ENCODE assay signal across 2 cellular contexts in genomic region chr11:47557004-47557403, GRCh38.
TF ChIP-seq lines count a peak whose summit lies in the region.
"Not testable (repeated sequence)": the region's sequence is repeated elsewhere in the genome, so short reads cannot be mapped to it uniquely, and the experiment has no call there.

No MANE protein-coding gene starts in this region.

TF ChIP-seq in HEK293, 187 proteins besides CTCF, POLR2A, EP300 and RAD21:
- peak; percentile 66 for TF ChIP-seq KLF1 (tag by site-specific recombination; IDR thresholded peaks at IDR 0.05)

TF ChIP-seq in HepG2, 621 proteins besides CTCF, POLR2A, EP300 and RAD21:
- not testable (repeated sequence) for TF ChIP-seq SOX6 (IDR thresholded peaks at IDR 0.05); FOXP1 (IDR thresholded peaks at IDR 0.05); CREM (CRISPR knock-in tag; IDR thresholded peaks at IDR 0.05); SOX13 (IDR thresholded peaks at IDR 0.05)
- TF ChIP-seq SOX6 (CRISPR knock-in tag; IDR thresholded peaks at IDR 0.05) (peak; percentile 67), ZGPAT (CRISPR knock-in tag; IDR thresholded peaks at IDR 0.05) (peak; percentile 71; the same call in 1 of the 2 replicates), GFI1 (CRISPR knock-in tag; IDR thresholded peaks at IDR 0.05; ENCODE audit: borderline replicate concordance) (peak; percentile 94), NCOA2 (CRISPR knock-in tag; IDR thresholded peaks at IDR 0.05) (0 out of 2 replicates have a peak, but pooled peaks have one; percentile 29), FOXP1 (CRISPR knock-in tag; IDR thresholded peaks at IDR 0.05) (peak; percentile 55), CREM (IDR thresholded peaks at IDR 0.05) (peak; percentile 15; the same call in 1 of the 2 replicates), BCL6 (CRISPR knock-in tag; IDR thresholded peaks at IDR 0.05) (peak; percentile 73), PAXIP1 (CRISPR knock-in tag; conservative IDR thresholded peaks at IDR 0.05) (peak; percentile 18; the same call in 1 of the 2 replicates), ADNP (CRISPR knock-in tag; IDR thresholded peaks at IDR 0.05) (peak; percentile 50; the same call in 1 of the 2 replicates), HDAC2 (CRISPR knock-in tag; IDR thresholded peaks at IDR 0.05) (peak; percentile 29; the same call in 1 of the 2 replicates), ZNF121 (CRISPR knock-in tag; IDR thresholded peaks at IDR 0.05) (peak; percentile 95), ZMYM2 (CRISPR knock-in tag; IDR thresholded peaks at IDR 0.05) (peak; percentile 20; the same call in 1 of the 2 replicates), ZNF362 (CRISPR knock-in tag; IDR thresholded peaks at IDR 0.05; ENCODE audit: borderline replicate concordance) (peak; percentile 84), RXRB (CRISPR knock-in tag; IDR thresholded peaks at IDR 0.05; ENCODE audit: borderline replicate concordance) (peak; percentile 84), KDM1A (CRISPR knock-in tag; IDR thresholded peaks at IDR 0.05) (peak; percentile 63; the same call in 1 of the 2 replicates), ZMYM3 (CRISPR knock-in tag; IDR thresholded peaks at IDR 0.05) (peak; percentile 82), SKIL (CRISPR knock-in tag; IDR thresholded peaks at IDR 0.05; ENCODE audit: borderline replicate concordance) (0 out of 2 replicates have a peak, but pooled peaks have one; percentile 39), ZNF460 (CRISPR knock-in tag; IDR thresholded peaks at IDR 0.05; ENCODE audit: borderline replicate concordance) (peak; percentile 74; the same call in 1 of the 2 replicates), FOXK1 (CRISPR knock-in tag; IDR thresholded peaks at IDR 0.05; ENCODE audit: borderline replicate concordance, low read depth) (peak; percentile 35; the same call in 1 of the 2 replicates), JUNB (CRISPR knock-in tag; IDR thresholded peaks at IDR 0.05; ENCODE audit: borderline replicate concordance) (peak; percentile 26; the same call in 1 of the 2 replicates), FOXP4 (CRISPR knock-in tag; IDR thresholded peaks at IDR 0.05) (peak; percentile 67; the same call in 1 of the 2 replicates), FOXA1 (IDR thresholded peaks at IDR 0.05) (peak; percentile 64; the same call in 1 of the 2 replicates), FOXA1 (CRISPR knock-in tag; IDR thresholded peaks at IDR 0.05) (peak; percentile 54), BCL3 (CRISPR knock-in tag; IDR thresholded peaks at IDR 0.05) (peak; percentile 98), SP5 (CRISPR knock-in tag; IDR thresholded peaks at IDR 0.05; ENCODE audit: borderline replicate concordance, low read depth) (0 out of 2 replicates have a peak, but pooled peaks have one; percentile 22), SALL1 (CRISPR knock-in tag; IDR thresholded peaks at IDR 0.05) (peak; percentile 40; the same call in 1 of the 2 replicates), HOXA3 (CRISPR knock-in tag; IDR thresholded peaks at IDR 0.05) (peak; percentile 22; the same call in 1 of the 2 replicates), FOXA3 (CRISPR knock-in tag; IDR thresholded peaks at IDR 0.05) (peak; percentile 71), PHF21A (CRISPR knock-in tag; IDR thresholded peaks at IDR 0.05) (peak; percentile 27; the same call in 1 of the 2 replicates), SKI (IDR thresholded peaks at IDR 0.05; ENCODE audit: partially characterized antibody) (peak; percentile 65), SOX13 (CRISPR knock-in tag; conservative IDR thresholded peaks at IDR 0.05 in 1 of 2, IDR thresholded peaks at IDR 0.05 in 1 of 2) (0 out of 4 replicates have a peak, but pooled peaks of 1 of the 2 experiments have one; percentile 36), RXRA (CRISPR knock-in tag; IDR thresholded peaks at IDR 0.05) (peak; percentile 87), THRA (CRISPR knock-in tag; IDR thresholded peaks at IDR 0.05; ENCODE audit: borderline replicate concordance) (peak; percentile 46; the same call in 1 of the 2 replicates), SOX5 (CRISPR knock-in tag; IDR thresholded peaks at IDR 0.05; ENCODE audit: borderline replicate concordance) (peak; percentile 36; the same call in 1 of the 2 replicates), ZNF770 (CRISPR knock-in tag; IDR thresholded peaks at IDR 0.05) (peak; percentile 93), ARID5B (CRISPR knock-in tag; IDR thresholded peaks at IDR 0.05) (peak; percentile 73), RARA (CRISPR knock-in tag; IDR thresholded peaks at IDR 0.05) (peak; percentile 96)
